Comparison of ENCODE assay signal across 15 cellular contexts in genomic region chr22:48880749-48881148, GRCh38.
DNase-seq lines count a peak whose midpoint lies in the region; ATAC-seq and TF ChIP-seq lines count a peak whose summit lies in the region.
"Had no signal": no experiment of that assay in that cellular context is flagged by ENCODE, and none has a peak within 500 bp of the region (broad histone marks: within the 10 kb centered on the region; RNA-seq: fewer than 3 reads in every experiment).

No MANE protein-coding gene starts in this region.

- H3K4me1 Mint-ChIP-seq in chondrocyte (ENCODE audit: low read depth) = no peaks in the 10 kb centered on the region
- H3K4me1 Mint-ChIP-seq: B cell had no signal

- H3K4me3 ChIP-seq in left ventricle myocardium inferior = no peak overlapping the region
- H3K4me3 ChIP-seq in lower lobe of right lung = no peak overlapping the region
- H3K4me3 ChIP-seq in spleen = no peak overlapping the region

- peaks cover 13% of the 10 kb centered on the region for H3K27me3 Mint-ChIP-seq in chondrocyte (ENCODE audit: low read depth)
- H3K27me3 Mint-ChIP-seq: B cell had no signal

- H3K27ac ChIP-seq in left ventricle myocardium inferior (replicated peaks) (no peak overlapping the region), lower lobe of right lung (no peak overlapping the region), spleen (no peak overlapping the region)

- H3K9me3 ChIP-seq in left ventricle myocardium inferior (replicated peaks) (peaks cover 7% of the 10 kb centered on the region), lower lobe of right lung (no peaks in the 10 kb centered on the region), spleen (peaks cover 0 to 7% (median 0%) of the 10 kb centered on the region in 8 donors)

- no peaks in the 10 kb centered on the region for H3K9me3 Mint-ChIP-seq in chondrocyte (ENCODE audit: low read depth)
- H3K9me3 Mint-ChIP-seq: CD4-positive, alpha-beta T cell had no signal

- no peaks in the 10 kb centered on the region for H3K36me3 Mint-ChIP-seq in chondrocyte (ENCODE audit: low read depth)

- DNase-seq in Right ventricle myocardium superior = peak; percentile 6
- no peak for DNase-seq in left ventricle myocardium inferior
- peak; percentile 44 for DNase-seq in chondrocyte (ENCODE audit: low spot score)
- peak; percentile 11 for DNase-seq in lower lobe of right lung
- DNase-seq in spleen = peak; percentile 43
- DNase-seq in iPS-NIHi11 (ENCODE audit: low spot score) = no peak
- no peak for DNase-seq in stimulated activated CD4-positive, alpha-beta T cell treated with anti-CD3 and anti-CD28 coated beads, Interleukin-2, amount 100 ng/mL, for 24 hours
- no peak for DNase-seq in middle frontal gyrus (ENCODE audit: extremely low spot score, low spot score)
- DNase-seq: ACHN, C1 segment of cervical spinal cord, Calu3, DMS 273 treated with DMSO at 0.1 percent for 48 hours, HCEC 1CT had no signal

- H3K4me1 ChIP-seq in left ventricle myocardium inferior = no peaks in the 10 kb centered on the region
- H3K4me1 ChIP-seq in lower lobe of right lung = no peaks in the 10 kb centered on the region
- no peaks in the 10 kb centered on the region for H3K4me1 ChIP-seq in spleen

- H3K4me3 Mint-ChIP-seq in chondrocyte (ENCODE audit: unreplicated experiment) = no peak overlapping the region
- H3K4me3 Mint-ChIP-seq: B cell; CD4-positive, alpha-beta T cell had no signal

- no peak for TF ChIP-seq POLR2A in spleen (IDR thresholded peaks at IDR 0.05)

- intact Hi-C loops in Right ventricle myocardium superior (cut with DNase I) = no loop called here
- intact Hi-C loops in left ventricle myocardium inferior (cut with micrococcal nuclease) = no loop called here
- intact Hi-C loops in lower lobe of right lung (cut with DNase I) = no loop called here
- intact Hi-C loops in spleen (cut with DNase I; ENCODE audit: low total_unique reads) = no loop called here

- ATAC-seq in Right ventricle myocardium superior (ENCODE audit: poor library complexity) = no peak
- ATAC-seq in lower lobe of right lung = no peak

- WGBS in spleen, 5 donors = 85 to 93% (median 91%) methylated on average over 11 of the region's 11 CpGs

- no peak overlapping the region for H3K27ac Mint-ChIP-seq in chondrocyte (ENCODE audit: unreplicated experiment)
- H3K27ac Mint-ChIP-seq: B cell; CD4-positive, alpha-beta T cell had no signal

- peaks cover 41% of the 10 kb centered on the region for H3K27me3 ChIP-seq in left ventricle myocardium inferior (ENCODE audit: low read depth)
- H3K27me3 ChIP-seq in lower lobe of right lung (ENCODE audit: low read depth) = peaks cover 25% of the 10 kb centered on the region
- peaks cover 0 to 26% (median 0%) of the 10 kb centered on the region in 7 donors for H3K27me3 ChIP-seq in spleen (replicated peaks in 1 of 7)

- no peak for TF ChIP-seq CTCF in left ventricle myocardium inferior (IDR thresholded peaks at IDR 0.05; ENCODE audit: borderline replicate concordance)
- TF ChIP-seq CTCF in chondrocyte (IDR thresholded peaks at IDR 0.05) = no peak
- TF ChIP-seq CTCF in lower lobe of right lung (IDR thresholded peaks at IDR 0.05) = no peak
- no peak for TF ChIP-seq CTCF in spleen (IDR thresholded peaks at IDR 0.05 in 8 of 11, conservative IDR thresholded peaks at IDR 0.05 in 3 of 11)

- no peaks in the 10 kb centered on the region for H3K36me3 ChIP-seq in left ventricle myocardium inferior
- no peaks in the 10 kb centered on the region for H3K36me3 ChIP-seq in lower lobe of right lung
- no peaks in the 10 kb centered on the region for H3K36me3 ChIP-seq in spleen

Comparison
In these comparisons a context has a peak if more than half of its experiments do, and no peak if none do; other contexts are left out.
1. DNase-seq: peak in Right ventricle myocardium superior (single experiment), chondrocyte (single experiment), lower lobe of right lung (single experiment) and spleen (single experiment); none in left ventricle myocardium inferior (single experiment), iPS-NIHi11 (single experiment), stimulated activated CD4-positive, alpha-beta T cell treated with anti-CD3 and anti-CD28 coated beads, Interleukin-2, amount 100 ng/mL, for 24 hours (0 of 2) and middle frontal gyrus (single experiment).